Comparison of ENCODE assay signal across 1 cellular context in the genomic region with DNA sequence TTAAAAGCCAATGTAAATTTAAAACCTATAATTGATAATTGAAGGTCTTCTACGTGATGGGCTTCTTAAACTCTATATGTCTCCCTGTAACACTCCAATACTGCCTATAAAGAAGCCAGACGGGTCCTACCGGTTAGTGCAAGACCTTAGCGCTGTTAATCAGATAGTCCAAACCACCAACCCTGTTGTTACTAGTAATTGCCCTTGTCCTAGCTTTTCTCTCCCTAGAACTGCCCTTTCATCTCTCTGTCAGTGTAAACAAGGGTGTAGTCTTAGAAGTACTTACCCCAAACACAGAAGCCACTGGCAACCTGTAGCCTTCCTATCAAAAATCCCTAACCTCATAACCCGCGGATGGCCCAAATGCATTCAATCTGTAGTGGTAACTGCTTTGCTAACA.
TF ChIP-seq lines count a peak whose summit lies in the region.

No MANE protein-coding gene starts in this region.

TF ChIP-seq in WTC11, 78 proteins besides CTCF, POLR2A, EP300 and RAD21 (continued from another document):
- no peak for TF ChIP-seq USF2 (CRISPR knock-in tag; IDR thresholded peaks at IDR 0.05)
- no peak for TF ChIP-seq TP53 (CRISPR knock-in tag; IDR thresholded peaks at IDR 0.05)
- TF ChIP-seq ZNF396 (CRISPR knock-in tag; IDR thresholded peaks at IDR 0.05; ENCODE audit: borderline replicate concordance) = no peak
- no peak for TF ChIP-seq CREM (CRISPR knock-in tag; IDR thresholded peaks at IDR 0.05)
- no peak for TF ChIP-seq ZNF121 (CRISPR knock-in tag; IDR thresholded peaks at IDR 0.05)
- TF ChIP-seq ZNF281 (CRISPR knock-in tag; IDR thresholded peaks at IDR 0.05) = no peak
- no peak for TF ChIP-seq FOXK1 (CRISPR knock-in tag; IDR thresholded peaks at IDR 0.05)
- no peak for TF ChIP-seq JAZF1 (CRISPR knock-in tag; IDR thresholded peaks at IDR 0.05)
- TF ChIP-seq, protein P1, sequence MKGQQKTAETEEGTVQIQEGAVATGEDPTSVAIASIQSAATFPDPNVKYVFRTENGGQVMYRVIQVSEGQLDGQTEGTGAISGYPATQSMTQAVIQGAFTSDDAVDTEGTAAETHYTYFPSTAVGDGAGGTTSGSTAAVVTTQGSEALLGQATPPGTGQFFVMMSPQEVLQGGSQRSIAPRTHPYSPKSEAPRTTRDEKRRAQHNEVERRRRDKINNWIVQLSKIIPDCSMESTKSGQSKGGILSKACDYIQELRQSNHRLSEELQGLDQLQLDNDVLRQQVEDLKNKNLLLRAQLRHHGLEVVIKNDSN (CRISPR knock-in tag; IDR thresholded peaks at IDR 0.05) = no peak
- no peak for TF ChIP-seq NR2C2 (CRISPR knock-in tag; IDR thresholded peaks at IDR 0.05)
